ENCODE assay signal across 6 cellular contexts in the genomic region with DNA sequence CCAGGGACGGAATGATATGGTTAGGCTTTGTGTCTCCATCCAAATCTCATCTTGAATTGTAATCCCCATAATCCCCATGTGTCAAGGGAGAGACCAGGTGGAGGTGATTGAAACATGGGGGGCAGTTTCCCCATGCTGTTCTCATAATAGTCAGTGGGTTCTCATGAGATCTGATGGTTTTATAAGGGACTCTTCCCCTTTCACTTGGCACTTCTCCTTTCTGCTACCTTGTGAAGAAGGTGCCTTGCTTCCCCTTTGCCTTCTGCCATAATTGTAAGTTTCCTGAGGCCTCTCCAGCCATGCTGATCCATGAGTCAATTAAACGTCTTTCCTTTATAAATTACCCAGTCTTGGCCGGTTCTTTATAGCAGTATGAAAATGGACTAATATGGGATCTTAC. TPM values are rescaled to one million over a fixed set of nuclear protein-coding genes. Genes with fewer than 3 reads are reported as not detected.
"Had no signal": no experiment of that assay in that cellular context is flagged by ENCODE, and none has a peak within 500 bp of the region (broad histone marks: within the 10 kb centered on the region; RNA-seq: fewer than 3 reads in every experiment).

No MANE protein-coding gene starts in this region.

RNA-seq across cellular contexts. Expression of a gene that starts 11.9 kb away (rescaled TPM):
- polyA plus RNA-seq: immature natural killer cell; liver; mammary epithelial cell; naive thymus-derived CD4-positive, alpha-beta T cell; neural cell; smooth muscle cell had no signal
